Comparison of ENCODE assay signal across 23 cellular contexts in the genomic region with DNA sequence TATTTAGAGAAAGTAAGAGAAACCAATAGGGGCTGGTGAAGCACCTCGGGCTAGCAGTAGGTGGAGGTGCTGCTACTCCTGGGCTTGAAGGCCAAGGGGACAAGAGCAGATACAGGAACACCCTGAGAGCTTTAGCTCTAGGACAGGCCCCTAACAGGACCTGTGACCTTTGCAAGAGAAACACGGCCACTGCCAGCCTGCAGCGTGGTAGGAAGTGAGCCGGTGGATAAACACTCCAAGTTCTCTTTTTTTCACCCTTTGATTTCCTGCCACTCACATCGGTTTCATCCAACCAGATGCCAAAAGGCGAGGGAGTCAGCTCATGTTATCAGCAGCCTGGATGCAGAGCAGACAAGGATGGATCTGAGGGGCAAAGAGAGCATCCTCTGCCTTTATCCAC.
"Had no signal": no experiment of that assay in that cellular context is flagged by ENCODE, and none has a peak within 500 bp of the region (broad histone marks: within the 10 kb centered on the region; RNA-seq: fewer than 3 reads in every experiment).

No MANE protein-coding gene starts in this region.

- H3K27ac ChIP-seq: body of pancreas, cardiac muscle cell, epithelial cell of prostate, gastroesophageal sphincter, heart left ventricle, ovary, psoas muscle, right atrium auricular region, tibial artery had no signal

- ATAC-seq: activated CD8-positive, alpha-beta T cell treated with anti-CD3 and anti-CD28 coated beads, Interleukin-2, amount 10 ng/mL, durations not matched to agents 7 days and 5 days; body of pancreas; gastroesophageal sphincter; heart left ventricle; left cardiac atrium; natural killer cell treated with Interleukin-12 subunit alpha and Interleukin-12 subunit beta and Interleukin-15 and Interleukin-18, amount 100 ng/mL, for 72 hours; psoas muscle had no signal

- FAIRE-seq: TTC549, urothelium cell line had no signal

- H3K4me3 ChIP-seq: body of pancreas, cardiac muscle cell, gastroesophageal sphincter, heart left ventricle, ovary, psoas muscle, right atrium auricular region, tibial artery had no signal

- DNase-seq: activated CD4-positive, alpha-beta T cell treated with anti-CD3 and anti-CD28 coated beads for 1 hour; activated CD4-positive, alpha-beta T cell treated with anti-CD3 and anti-CD28 coated beads, Interleukin-2, amount 50 U/mL, for 1 hour; activated CD8-positive, alpha-beta T cell treated with anti-CD3 and anti-CD28 coated beads, Interleukin-2, amount 10 ng/mL, durations not matched to agents 7 days and 5 days; activated gamma-delta T cell; activated naive CD4-positive, alpha-beta T cell treated with anti-CD3 and anti-CD28 coated beads, Interleukin-2, amount 50 U/mL, for 16 hours; anterior cingulate cortex; body of pancreas; heart left ventricle; islet precursor cell; left cardiac atrium; ovary; psoas muscle; stimulated activated CD4-positive, alpha-beta T cell treated with anti-CD3 and anti-CD28 coated beads, Interleukin-4, amount 100 ng/mL, for 24 hours; tibial artery had no signal

- H3K27ac Mint-ChIP-seq: activated CD8-positive, alpha-beta T cell treated with anti-CD3 and anti-CD28 coated beads, Interleukin-2, amount 10 ng/mL, durations not matched to agents 7 days and 5 days; activated T-helper 1 cell treated with anti-CD3 and anti-CD28 coated beads, Interleukin-12 subunit alpha, Interleukin-12 subunit beta, Interleukin-2, Interleukin-4 antibody, amounts not matched to agents 30 ng/mL and 10 ng/mL and 1 ng/mL, durations not matched to agents 14 hours and 24 hours and 36 hours; natural killer cell treated with Interleukin-12 subunit alpha and Interleukin-12 subunit beta and Interleukin-15 and Interleukin-18, amount 100 ng/mL, for 72 hours; stimulated activated naive CD8-positive, alpha-beta T cell treated with anti-CD3 and anti-CD28 coated beads, Interleukin-15, Interleukin-2, amounts not matched to agents 100 ng/mL and 50 ng/mL, for 24 hours had no signal

- H3K9me3 ChIP-seq: body of pancreas, gastroesophageal sphincter, heart left ventricle, ovary, psoas muscle, right atrium auricular region, tibial artery had no signal

- H3K36me3 ChIP-seq: cardiac muscle cell, gastroesophageal sphincter, heart left ventricle, ovary, right atrium auricular region, tibial artery had no signal

- H3K4me1 ChIP-seq: body of pancreas, gastroesophageal sphincter, heart left ventricle, psoas muscle, right atrium auricular region, tibial artery had no signal

- H3K4me3 Mint-ChIP-seq: activated CD8-positive, alpha-beta T cell treated with anti-CD3 and anti-CD28 coated beads, Interleukin-2, amount 10 ng/mL, durations not matched to agents 7 days and 5 days; activated T-helper 1 cell treated with anti-CD3 and anti-CD28 coated beads, Interleukin-12 subunit alpha, Interleukin-12 subunit beta, Interleukin-2, Interleukin-4 antibody, amounts not matched to agents 30 ng/mL and 10 ng/mL and 1 ng/mL, durations not matched to agents 14 hours and 24 hours and 36 hours; natural killer cell treated with Interleukin-12 subunit alpha and Interleukin-12 subunit beta and Interleukin-15 and Interleukin-18, amount 100 ng/mL, for 72 hours; stimulated activated naive CD8-positive, alpha-beta T cell treated with anti-CD3 and anti-CD28 coated beads, Interleukin-15, Interleukin-2, amounts not matched to agents 100 ng/mL and 50 ng/mL, for 24 hours had no signal

- H3K36me3 Mint-ChIP-seq: natural killer cell treated with Interleukin-12 subunit alpha and Interleukin-12 subunit beta and Interleukin-15 and Interleukin-18, amount 100 ng/mL, for 72 hours had no signal

- H3K27me3 ChIP-seq: body of pancreas, gastroesophageal sphincter, heart left ventricle, ovary, right atrium auricular region, tibial artery had no signal

- H3K9me3 Mint-ChIP-seq: activated T-helper 1 cell treated with anti-CD3 and anti-CD28 coated beads, Interleukin-12 subunit alpha, Interleukin-12 subunit beta, Interleukin-2, Interleukin-4 antibody, amounts not matched to agents 30 ng/mL and 10 ng/mL and 1 ng/mL, durations not matched to agents 14 hours and 24 hours and 36 hours; natural killer cell treated with Interleukin-12 subunit alpha and Interleukin-12 subunit beta and Interleukin-15 and Interleukin-18, amount 100 ng/mL, for 72 hours; stimulated activated naive CD8-positive, alpha-beta T cell treated with anti-CD3 and anti-CD28 coated beads, Interleukin-15, Interleukin-2, amounts not matched to agents 100 ng/mL and 50 ng/mL, for 24 hours had no signal
